In genomic region chr1:155026154-155026553, GRCh38 we compare ENCODE assay signal across 22 cellular contexts. TPM values are rescaled to one million over a fixed set of nuclear protein-coding genes. Genes with fewer than 3 reads are reported as not detected.
DNase-seq lines count a peak whose midpoint lies in the region; TF ChIP-seq lines count a peak whose summit lies in the region.
"Had no signal": no experiment of that assay in that cellular context is flagged by ENCODE, and none has a peak within 500 bp of the region (broad histone marks: within the 10 kb centered on the region; RNA-seq: fewer than 3 reads in every experiment).

No MANE protein-coding gene starts in this region.

- TF ChIP-seq POLR2A in esophagus muscularis mucosa (IDR thresholded peaks at IDR 0.05; ENCODE audit: low read depth) = no peak

- TF ChIP-seq CTCF in epithelial cell of esophagus (IDR thresholded peaks at IDR 0.05; ENCODE audit: insufficient read depth, low read depth, low read length, missing control alignments) (no peak), esophagus muscularis mucosa (IDR thresholded peaks at IDR 0.05) (no peak)

- no peaks in the 10 kb centered on the region for H3K9me3 ChIP-seq in esophagus muscularis mucosa
- H3K9me3 ChIP-seq: BLaER1 had no signal

- H3K36me3 ChIP-seq in esophagus muscularis mucosa = no peaks in the 10 kb centered on the region
- H3K36me3 ChIP-seq: BLaER1 had no signal

- no peaks in the 10 kb centered on the region for H3K27me3 ChIP-seq in esophagus muscularis mucosa
- H3K27me3 ChIP-seq: BLaER1 had no signal

- no peak for TF ChIP-seq EP300 in esophagus muscularis mucosa (IDR thresholded peaks at IDR 0.05)

- 54% methylated on average over 7 of the region's 9 CpGs for WGBS in esophagus muscularis mucosa

- H3K4me3 ChIP-seq in epithelial cell of esophagus (ENCODE audit: low read length) (no peak overlapping the region), esophagus muscularis mucosa (no peak overlapping the region)
- H3K4me3 ChIP-seq: BLaER1 had no signal

- no peaks in the 10 kb centered on the region for H3K4me1 ChIP-seq in esophagus muscularis mucosa

- peak; percentile 30 for DNase-seq in DMS53 (lab: John Stamatoyannopoulos, UW)
- no peak for DNase-seq in DMS53 treated with DMSO at 0.1 percent for 48 hours (lab: John Stamatoyannopoulos, UW; ENCODE audit: unreplicated experiment)
- peak; percentile 46 for DNase-seq in epithelial cell of esophagus (ENCODE audit: low read depth)
- DNase-seq in effector CD4-positive, alpha-beta T cell = no peak
- DNase-seq in esophagus muscularis mucosa (ENCODE audit: extremely low spot score) = no peak
- no peak for DNase-seq in NCI-H1436 treated with DMSO at 0.1 percent for 48 hours (lab: John Stamatoyannopoulos, UW)
- DNase-seq: 8988T; CD8-positive, alpha-beta T cell; DMS79 treated with DMSO at 0.1 percent for 48 hours; GDM1; MV-4-11; NCI-H1417; NCI-H1930; NCI-H2171; NCI-H446; NCI-H69; NK-92 treated with Interleukin-12 subunit alpha and Interleukin-12 subunit beta, amount 100 ng/mL, for 24 hours had no signal

- intact Hi-C loops in esophagus muscularis mucosa (cut with DNase I) = no loop called here

- H3K27ac ChIP-seq in esophagus muscularis mucosa (replicated peaks in 1 of 4) = no peak overlapping the region
- H3K27ac ChIP-seq: BLaER1 had no signal

RNA-seq across cellular contexts. Expression of gene DCST2, which starts 7.4 kb away (rescaled TPM):
- total RNA-seq in esophagus muscularis mucosa = under 1 TPM in 2 of 4 donors, not detected in 2; 0.11 to 0.19 TPM
- total RNA-seq: H4, RPMI7951 had no signal

RNA-seq across cellular contexts. Expression of gene DCST1, which starts 7.5 kb away (rescaled TPM):
- under 1 TPM in 1 of 4 donors, not detected in 3; 0.42 TPM for total RNA-seq in esophagus muscularis mucosa
- total RNA-seq: H4, LHCN-M2, OCI-LY7, RPMI7951 had no signal

RNA-seq across cellular contexts. Expression of gene ZBTB7B, which starts 23.6 kb away (rescaled TPM):
- 10 to 100 TPM; 50.0 to 68.9 (median 55.8) TPM for total RNA-seq in esophagus muscularis mucosa

RNA-seq across cellular contexts. Expression of gene ADAM15, which starts 25.0 kb away (rescaled TPM):
- 100 to 1,000 TPM in 2 of 4 donors, 10 to 100 TPM in 2; 61.5 to 142 (median 115) TPM for total RNA-seq in esophagus muscularis mucosa

RNA-seq across cellular contexts. Expression of gene LENEP, which starts 32.8 kb away (rescaled TPM):
- not detected for total RNA-seq in esophagus muscularis mucosa
- total RNA-seq: CD8-positive, alpha-beta T cell; H4; LHCN-M2; RPMI7951 had no signal

Comparison
In these comparisons a context has a peak if more than half of its experiments do, and no peak if none do; other contexts are left out.
1. DNase-seq: peak in DMS53 (single experiment) and epithelial cell of esophagus (single experiment); none in DMS53 treated with DMSO at 0.1 percent for 48 hours (single experiment), effector CD4-positive, alpha-beta T cell (single experiment), esophagus muscularis mucosa (single experiment) and NCI-H1436 treated with DMSO at 0.1 percent for 48 hours (single experiment).